In genomic region chr7:44490351-44491200, GRCh38 we compare ENCODE assay signal across 1 cellular context.
TF ChIP-seq lines count a peak whose summit lies in the region.

Gene NUDCD3 (minus strand): TSS chr7:44490658. CDS start chr7:44490600, 58 bp downstream.

TF ChIP-seq in IMR-90, 13 proteins besides CTCF, POLR2A, EP300 and RAD21 (continued from another document):
- TF ChIP-seq USF2 (IDR thresholded peaks at IDR 0.05; ENCODE audit: low read depth, low read length) (peak; percentile 98), ELK1 (IDR thresholded peaks at IDR 0.05; ENCODE audit: borderline replicate concordance, low read depth, low read length) (0 out of 2 replicates have a peak, but pooled peaks have one; percentile 49), SMC3 (IDR thresholded peaks at IDR 0.05; ENCODE audit: low read depth, low read length) (no peak), CEBPB (IDR thresholded peaks at IDR 0.05; ENCODE audit: low read depth, low read length) (peak; percentile 51; the same call in 1 of the 2 replicates)
